25 cellular contexts compared by ENCODE assay signal in the genomic region with DNA sequence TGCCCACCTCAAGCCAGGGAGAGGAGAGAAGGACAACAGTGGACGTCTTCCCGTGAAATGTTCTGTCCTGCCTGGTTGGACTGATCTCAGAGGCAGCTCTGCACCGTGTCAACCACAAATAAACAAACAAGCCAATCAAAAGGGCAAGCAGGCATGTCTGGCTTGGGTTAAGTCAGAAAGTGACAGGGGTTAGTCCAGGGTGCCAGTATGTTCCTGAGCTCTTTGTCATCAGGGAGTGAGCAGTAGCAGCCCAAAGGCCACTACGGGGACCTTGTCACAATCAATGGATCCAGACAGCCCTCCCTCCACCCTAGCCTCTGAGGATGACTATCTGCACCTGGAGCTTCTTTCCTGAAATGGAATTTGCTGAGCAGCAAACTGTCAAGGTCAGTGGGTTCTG. TPM values are rescaled to one million over a fixed set of nuclear protein-coding genes. Genes with fewer than 3 reads are reported as not detected.
DNase-seq lines count a peak whose midpoint lies in the region; ATAC-seq, FAIRE-seq and TF ChIP-seq lines count a peak whose summit lies in the region.
"Had no signal": no experiment of that assay in that cellular context is flagged by ENCODE, and none has a peak within 500 bp of the region (broad histone marks: within the 10 kb centered on the region; RNA-seq: fewer than 3 reads in every experiment).

No MANE protein-coding gene starts in this region.

- no peak overlapping the region for H3K4me3 Mint-ChIP-seq in natural killer cell
- H3K4me3 Mint-ChIP-seq in natural killer cell treated with Interleukin-12 subunit alpha and Interleukin-12 subunit beta and Interleukin-15 and Interleukin-18, amount 100 ng/mL, for 72 hours, result no peak overlapping the region
- H3K4me3 Mint-ChIP-seq: CD4-positive, alpha-beta T cell had no signal

- peaks cover 16 to 31% of the 10 kb centered on the region in 2 donors for H3K4me1 Mint-ChIP-seq in natural killer cell
- H3K4me1 Mint-ChIP-seq in natural killer cell treated with Interleukin-12 subunit alpha and Interleukin-12 subunit beta and Interleukin-15 and Interleukin-18, amount 100 ng/mL, for 72 hours (ENCODE audit: low read depth in 2 of 2), result peaks cover 9 to 26% of the 10 kb centered on the region in 2 donors

- no peaks in the 10 kb centered on the region for H3K9me3 ChIP-seq in MM.1S (replicated peaks; ENCODE audit: insufficient read depth, low read length)
- H3K9me3 ChIP-seq: BLaER1 had no signal

- TF ChIP-seq CTCF in natural killer cell (IDR thresholded peaks at IDR 0.05) (no peak), MM.1S (IDR thresholded peaks at IDR 0.05; ENCODE audit: low read length) (no peak)

- no peak for TF ChIP-seq POLR2A in H54 (IDR thresholded peaks at IDR 0.05; ENCODE audit: low read depth, low read length)

- no peaks in the 10 kb centered on the region for H3K9me2 ChIP-seq in MM.1S (replicated peaks; ENCODE audit: insufficient read depth, low read length)

- no peak overlapping the region for H3K4me2 ChIP-seq in MM.1S (ENCODE audit: low read depth, low read length)
- H3K4me2 ChIP-seq: BLaER1 had no signal

- H2AFZ ChIP-seq in MM.1S (ENCODE audit: low read length), result no peak overlapping the region
- H2AFZ ChIP-seq: GM23248 had no signal

- intact Hi-C loops in natural killer cell (cut with micrococcal nuclease), result no loop called here

- H3K27ac ChIP-seq in MM.1S (ENCODE audit: low read length), result no peak overlapping the region
- H3K27ac ChIP-seq: BLaER1, GM23248, HL-60 had no signal

- H3K27me3 ChIP-seq in MM.1S (replicated peaks; ENCODE audit: insufficient read depth, low read length), result no peaks in the 10 kb centered on the region
- H3K27me3 ChIP-seq: BLaER1 had no signal

- no peaks in the 10 kb centered on the region for H3K4me1 ChIP-seq in MM.1S (ENCODE audit: low read length)

- DNase-seq in natural killer cell (no peak), astrocyte of the hippocampus (ENCODE audit: low read depth, low spot score) (peak; percentile 35), left lobe of liver (ENCODE audit: low spot score) (no peak), H54 (ENCODE audit: insufficient read length, low spot score) (no peak), MM.1S (no peak), A172 (ENCODE audit: low spot score) (no peak)
- DNase-seq in natural killer cell treated with Interleukin-12 subunit alpha and Interleukin-12 subunit beta and Interleukin-15 and Interleukin-18, amount 100 ng/mL, for 72 hours (ENCODE audit: low spot score), result no peak
- DNase-seq: CD4-positive, alpha-beta T cell; COR-L47; DMS 273 treated with DMSO at 0.1 percent for 48 hours; GM23248; HCEC 1CT; KG1; MV-4-11; NCI-H1105 treated with DMSO at 0.1 percent for 48 hours; NCI-H2029 treated with DMSO at 0.1 percent for 48 hours; NCI-H2171; NCI-H526 treated with DMSO at 0.1 percent for 48 hours; OCI-M1 had no signal

- no peak overlapping the region for H3K4me3 ChIP-seq in MM.1S (ENCODE audit: low read length)
- H3K4me3 ChIP-seq: BLaER1, GM23248 had no signal

- H3K36me3 Mint-ChIP-seq in natural killer cell, result no peaks in the 10 kb centered on the region
- no peaks in the 10 kb centered on the region for H3K36me3 Mint-ChIP-seq in natural killer cell treated with Interleukin-12 subunit alpha and Interleukin-12 subunit beta and Interleukin-15 and Interleukin-18, amount 100 ng/mL, for 72 hours

- H3K9me3 Mint-ChIP-seq in natural killer cell, result no peaks in the 10 kb centered on the region
- no peaks in the 10 kb centered on the region for H3K9me3 Mint-ChIP-seq in natural killer cell treated with Interleukin-12 subunit alpha and Interleukin-12 subunit beta and Interleukin-15 and Interleukin-18, amount 100 ng/mL, for 72 hours
- H3K9me3 Mint-ChIP-seq: CD4-positive, alpha-beta T cell had no signal

- ATAC-seq in natural killer cell (no peak), left lobe of liver (peak; percentile 74)
- no peak for ATAC-seq in natural killer cell treated with Interleukin-12 subunit alpha and Interleukin-12 subunit beta and Interleukin-15 and Interleukin-18, amount 100 ng/mL, for 72 hours

- H3K79me2 ChIP-seq in MM.1S (ENCODE audit: low read length), result no peaks in the 10 kb centered on the region

- no peaks in the 10 kb centered on the region for H3K27me3 Mint-ChIP-seq in natural killer cell (ENCODE audit: low read depth in 2 of 2)
- no peaks in the 10 kb centered on the region for H3K27me3 Mint-ChIP-seq in natural killer cell treated with Interleukin-12 subunit alpha and Interleukin-12 subunit beta and Interleukin-15 and Interleukin-18, amount 100 ng/mL, for 72 hours

- H3K9ac ChIP-seq in MM.1S (ENCODE audit: low read length), result no peak overlapping the region
- H3K9ac ChIP-seq: BLaER1, GM23248 had no signal

- peak overlapping the region; percentile 44 to 70 for H3K27ac Mint-ChIP-seq in natural killer cell
- H3K27ac Mint-ChIP-seq in natural killer cell treated with Interleukin-12 subunit alpha and Interleukin-12 subunit beta and Interleukin-15 and Interleukin-18, amount 100 ng/mL, for 72 hours, result peak overlapping the region in 1 of 2 donors; percentile 37
- H3K27ac Mint-ChIP-seq: CD4-positive, alpha-beta T cell had no signal

- no peaks in the 10 kb centered on the region for H3K36me3 ChIP-seq in MM.1S (replicated peaks; ENCODE audit: insufficient read depth, low read length)
- H3K36me3 ChIP-seq: BLaER1 had no signal

- no peaks in the 10 kb centered on the region for H3F3A ChIP-seq in MM.1S (ENCODE audit: insufficient read depth, low read length)

- FAIRE-seq in H54 (lab: Jason Lieb, UNC), result no peak
- FAIRE-seq: GM12891, RCC 7860 had no signal

- no peaks in the 10 kb centered on the region for H4K20me1 ChIP-seq in MM.1S (ENCODE audit: insufficient read depth, low read length)
- H4K20me1 ChIP-seq: BLaER1 had no signal

RNA-seq across cellular contexts. Expression of a gene that starts 35.0 kb away (rescaled TPM):
- not detected for total RNA-seq in natural killer cell
- total RNA-seq in natural killer cell treated with Interleukin-12 subunit alpha and Interleukin-12 subunit beta and Interleukin-15 and Interleukin-18, amount 100 ng/mL, for 72 hours, result not detected
- total RNA-seq in left lobe of liver, result not detected
- total RNA-seq in A172 (2014; rRNA removed; shearing (Covaris generic)), result 0.12 TPM in 1 of 2 replicates, not detected in the other
- total RNA-seq: CD4-positive, alpha-beta T cell; G401; GM23248; HT-29 had no signal
